In the genomic region with DNA sequence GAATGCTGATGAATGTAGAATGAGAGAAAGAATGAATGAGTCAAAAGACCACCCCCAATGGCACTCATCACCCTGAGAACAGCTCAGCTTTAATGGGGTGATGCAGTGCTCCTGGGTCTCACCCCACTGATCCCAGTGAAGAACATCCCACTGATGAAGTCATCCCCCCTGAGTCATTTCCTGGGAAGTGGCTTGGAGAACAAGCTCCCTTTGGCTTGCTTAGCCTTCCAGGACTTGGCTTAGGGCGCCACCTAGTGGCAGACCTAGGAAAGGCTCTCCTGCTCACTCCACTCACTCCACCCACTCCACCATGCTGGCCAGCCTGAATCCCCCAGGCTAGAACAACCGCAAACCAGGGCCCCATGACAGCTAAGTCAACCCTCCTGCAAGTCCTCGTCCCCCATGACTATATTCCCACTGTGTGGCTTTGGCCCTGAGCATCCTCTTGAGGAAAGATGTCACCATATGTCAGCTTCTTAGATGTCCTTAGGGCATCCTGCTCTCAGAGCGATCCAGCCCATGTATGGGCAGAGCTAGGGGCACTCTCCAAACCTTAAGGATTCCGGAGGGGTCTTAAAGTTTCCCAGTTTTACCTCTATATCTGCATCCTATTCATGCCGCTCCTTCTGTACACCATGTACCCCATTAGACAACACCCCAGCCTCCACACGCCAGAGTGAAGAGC, we compare ENCODE assay signal across 8 cellular contexts. TPM values are rescaled to one million over a fixed set of nuclear protein-coding genes. Genes with fewer than 3 reads are reported as not detected.
DNase-seq lines count a peak whose midpoint lies in the region; ATAC-seq and TF ChIP-seq lines count a peak whose summit lies in the region.

No MANE protein-coding gene starts in this region.

- H3K9me3 Mint-ChIP-seq in T-helper 1 cell treated with Interleukin-12 subunit alpha and Interleukin-12 subunit beta and Interleukin-4 antibody, amounts not matched to agents 30 μg/mL and 1 μg/mL, for 36 hours, result peaks cover 8% of the 10 kb centered on the region

- peaks cover 4% of the 10 kb centered on the region for H3K27me3 Mint-ChIP-seq in T-helper 1 cell treated with Interleukin-12 subunit alpha and Interleukin-12 subunit beta and Interleukin-4 antibody, amounts not matched to agents 30 μg/mL and 1 μg/mL, for 36 hours (ENCODE audit: low read depth)

- H3K4me1 Mint-ChIP-seq in T-helper 1 cell treated with Interleukin-12 subunit alpha and Interleukin-12 subunit beta and Interleukin-4 antibody, amounts not matched to agents 30 μg/mL and 1 μg/mL, for 36 hours (ENCODE audit: low read depth), result peaks cover 76% of the 10 kb centered on the region

- H3K4me3 Mint-ChIP-seq in T-helper 1 cell treated with Interleukin-12 subunit alpha and Interleukin-12 subunit beta and Interleukin-4 antibody, amounts not matched to agents 30 μg/mL and 1 μg/mL, for 36 hours, result peak overlapping the region; percentile 35

- H3K9me3 ChIP-seq in BE2C, result no peaks in the 10 kb centered on the region

- H3K4me3 ChIP-seq in BE2C (ENCODE audit: low read depth, low read length) (no peak overlapping the region), retinal pigment epithelial cell (ENCODE audit: low read length) (no peak overlapping the region)

- no peaks in the 10 kb centered on the region for H3K4me1 ChIP-seq in BE2C

- H3K27me3 ChIP-seq in BE2C, result no peaks in the 10 kb centered on the region

- peak overlapping the region; percentile 56 for H3K27ac Mint-ChIP-seq in T-helper 1 cell treated with Interleukin-12 subunit alpha and Interleukin-12 subunit beta and Interleukin-4 antibody, amounts not matched to agents 30 μg/mL and 1 μg/mL, for 36 hours

- no peaks in the 10 kb centered on the region for H3K36me3 ChIP-seq in BE2C

- TF ChIP-seq CTCF in BE2C (IDR thresholded peaks at IDR 0.05; ENCODE audit: low read depth, low read length), result peak; percentile 99
- peak; percentile 97 for TF ChIP-seq CTCF in retinal pigment epithelial cell (conservative IDR thresholded peaks at IDR 0.05; ENCODE audit: low read depth, low read length)

- peaks cover 10% of the 10 kb centered on the region for H3K36me3 Mint-ChIP-seq in T-helper 1 cell treated with Interleukin-12 subunit alpha and Interleukin-12 subunit beta and Interleukin-4 antibody, amounts not matched to agents 30 μg/mL and 1 μg/mL, for 36 hours (ENCODE audit: low read depth)

- ATAC-seq in GM21423 (IDR thresholded peaks at IDR 0.05; ENCODE audit: unreplicated experiment), result peak; percentile 42
- peak; percentile 97 for ATAC-seq in left ventricle myocardium superior
- ATAC-seq in HG03108 (IDR thresholded peaks at IDR 0.05; ENCODE audit: unreplicated experiment), result no peak

- intact Hi-C loops in left ventricle myocardium superior (cut with micrococcal nuclease), result loop anchor here (5.0 kb wide), 1 partner anchor 105 kb away; no protein-coding TSS in a partner anchor

- DNase-seq in BE2C (peak; percentile 93), NCI-H1694 treated with DMSO at 0.1 percent for 48 hours (lab: John Stamatoyannopoulos, UW) (peak; percentile 21), amniotic stem cell (lab: John Stamatoyannopoulos, UW) (peak; percentile 70), left ventricle myocardium superior (peak; percentile 92), retinal pigment epithelial cell (ENCODE audit: low read depth) (peak; percentile 56)

RNA-seq across cellular contexts. Expression of a gene that starts 17.8 kb away (rescaled TPM):
- polyA plus RNA-seq in BE2C (2012; ENCODE audit: insufficient read depth, insufficient read length, low read depth), result not detected
- 0.15 TPM for total RNA-seq in left ventricle myocardium superior

RNA-seq across cellular contexts. Expression of a gene that starts 39.2 kb away (rescaled TPM):
- 0.32 TPM for polyA plus RNA-seq in BE2C (2012; ENCODE audit: insufficient read depth, insufficient read length, low read depth)
- 6.0 TPM for total RNA-seq in left ventricle myocardium superior

Comparison
In these comparisons a context has a peak if more than half of its experiments do, and no peak if none do; other contexts are left out.
1. DNase-seq: peak in every context shown above with its lines; median percentile 93 in BE2C; 92 in left ventricle myocardium superior; 70 in amniotic stem cell; 56 in retinal pigment epithelial cell; 21 in NCI-H1694 treated with DMSO at 0.1 percent for 48 hours.